ENCODE assay signal across 14 cellular contexts in the genomic region with DNA sequence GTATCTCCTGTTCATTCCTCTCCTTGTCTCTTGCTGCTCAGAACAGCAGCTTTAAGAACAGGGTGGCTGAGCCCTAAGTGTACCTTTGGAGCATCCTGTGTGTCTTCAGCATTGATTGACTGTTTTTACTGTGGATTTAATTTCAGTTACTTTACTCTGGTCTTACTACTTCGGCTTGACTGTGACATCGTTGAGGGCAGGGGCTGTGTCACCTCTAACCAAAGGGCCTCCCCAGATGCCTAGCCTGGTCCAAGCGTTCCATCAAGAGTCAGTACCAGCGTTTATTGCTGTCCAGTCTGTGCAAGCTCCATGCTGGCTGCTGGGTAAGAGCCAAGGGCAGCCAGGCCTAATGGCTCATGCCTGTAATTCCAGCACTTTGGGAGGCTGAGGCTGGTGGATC. TPM values are rescaled to one million over a fixed set of nuclear protein-coding genes. Genes with fewer than 3 reads are reported as not detected.
DNase-seq lines count a peak whose midpoint lies in the region; ATAC-seq lines count a peak whose summit lies in the region.
"Had no signal": no experiment of that assay in that cellular context is flagged by ENCODE, and none has a peak within 500 bp of the region (broad histone marks: within the 10 kb centered on the region; RNA-seq: fewer than 3 reads in every experiment).

No MANE protein-coding gene starts in this region.

- H3K4me1 Mint-ChIP-seq in T-helper 2 cell treated with Interferon-gamma antibody and Interleukin-4, amounts not matched to agents 5 μg/mL and 100 μg/mL, for 36 hours (ENCODE audit: low read depth): peaks cover 58% of the 10 kb centered on the region
- peaks cover 46 to 56% (median 53%) of the 10 kb centered on the region in 3 donors for H3K4me1 Mint-ChIP-seq in IgD-negative memory B cell
- H3K4me1 Mint-ChIP-seq in activated naive CD8-positive, alpha-beta T cell (ENCODE audit: low read depth): peaks cover 81% of the 10 kb centered on the region
- peaks cover 34 to 84% (median 75%) of the 10 kb centered on the region in 4 donors for H3K4me1 Mint-ChIP-seq in naive thymus-derived CD8-positive, alpha-beta T cell

- peak overlapping the region; percentile 63 for H3K27ac Mint-ChIP-seq in T-helper 2 cell treated with Interferon-gamma antibody and Interleukin-4, amounts not matched to agents 5 μg/mL and 100 μg/mL, for 36 hours
- H3K27ac Mint-ChIP-seq in IgD-negative memory B cell: peak overlapping the region in 2 of 3 donors; percentile 43 to 89
- peak overlapping the region; percentile 83 for H3K27ac Mint-ChIP-seq in activated naive CD8-positive, alpha-beta T cell
- H3K27ac Mint-ChIP-seq in naive thymus-derived CD8-positive, alpha-beta T cell: peak overlapping the region; percentile 79 to 93 (median 88)

- POLR2A ChIA-PET in naive thymus-derived CD8-positive, alpha-beta T cell (lab: Charles Lee): interaction anchor here (0.7 to 17.7 kb wide), 7 partner anchors 11 to 236 kb away, joined by 3 to 314 read pairs (median 6); a partner anchor contains a TSS

- DNase-seq in T-helper 2 cell treated with Interferon-gamma antibody and Interleukin-4, amounts not matched to agents 5 μg/mL and 100 μg/mL, for 36 hours (ENCODE audit: low spot score): no peak
- DNase-seq in T-helper 2 cell (no peak), NCI-H1092 treated with DMSO at 0.1 percent for 48 hours (lab: John Stamatoyannopoulos, UW) (no peak)
- DNase-seq in naive thymus-derived CD8-positive, alpha-beta T cell: no peak
- DNase-seq: activated CD4-positive, CD25-positive, alpha-beta regulatory T cell; activated effector memory CD4-positive, alpha-beta T cell treated with anti-CD3 and anti-CD28 coated beads, Interleukin-2, amount 50 U/mL, for 16 hours; NCI-H526; Peyer's patch; stimulated activated CD4-positive, alpha-beta T cell treated with anti-CD3 and anti-CD28 coated beads, Interleukin-12 subunit alpha, Interleukin-12 subunit beta, amount 100 ng/mL, for 4 hours had no signal

- H3K36me3 Mint-ChIP-seq in T-helper 2 cell treated with Interferon-gamma antibody and Interleukin-4, amounts not matched to agents 5 μg/mL and 100 μg/mL, for 36 hours (ENCODE audit: low read depth): peaks cover 72% of the 10 kb centered on the region
- peaks cover 5% of the 10 kb centered on the region for H3K36me3 Mint-ChIP-seq in IgD-negative memory B cell
- H3K36me3 Mint-ChIP-seq in activated naive CD8-positive, alpha-beta T cell: no peaks in the 10 kb centered on the region
- peaks cover 4 to 56% (median 10%) of the 10 kb centered on the region in 3 donors for H3K36me3 Mint-ChIP-seq in naive thymus-derived CD8-positive, alpha-beta T cell

- no peak for ATAC-seq in naive thymus-derived CD8-positive, alpha-beta T cell
- ATAC-seq in HG03108 (IDR thresholded peaks at IDR 0.05; ENCODE audit: unreplicated experiment): no peak
- ATAC-seq in HG02981 (IDR thresholded peaks at IDR 0.05; ENCODE audit: unreplicated experiment): no peak

- no peaks in the 10 kb centered on the region for H3K27me3 Mint-ChIP-seq in T-helper 2 cell treated with Interferon-gamma antibody and Interleukin-4, amounts not matched to agents 5 μg/mL and 100 μg/mL, for 36 hours (ENCODE audit: low read depth)
- H3K27me3 Mint-ChIP-seq in IgD-negative memory B cell: no peaks in the 10 kb centered on the region
- no peaks in the 10 kb centered on the region for H3K27me3 Mint-ChIP-seq in activated naive CD8-positive, alpha-beta T cell
- no peaks in the 10 kb centered on the region for H3K27me3 Mint-ChIP-seq in naive thymus-derived CD8-positive, alpha-beta T cell
- H3K27me3 Mint-ChIP-seq: brain had no signal

- peak overlapping the region; percentile 60 for H3K4me3 Mint-ChIP-seq in T-helper 2 cell treated with Interferon-gamma antibody and Interleukin-4, amounts not matched to agents 5 μg/mL and 100 μg/mL, for 36 hours
- peak overlapping the region; percentile 50 to 70 (median 51) for H3K4me3 Mint-ChIP-seq in IgD-negative memory B cell
- peak overlapping the region; percentile 54 for H3K4me3 Mint-ChIP-seq in activated naive CD8-positive, alpha-beta T cell
- peak overlapping the region; percentile 48 to 89 (median 82) for H3K4me3 Mint-ChIP-seq in naive thymus-derived CD8-positive, alpha-beta T cell
- H3K4me3 Mint-ChIP-seq: brain had no signal

- H3K9me3 Mint-ChIP-seq in T-helper 2 cell treated with Interferon-gamma antibody and Interleukin-4, amounts not matched to agents 5 μg/mL and 100 μg/mL, for 36 hours: no peaks in the 10 kb centered on the region
- H3K9me3 Mint-ChIP-seq in IgD-negative memory B cell: no peaks in the 10 kb centered on the region
- H3K9me3 Mint-ChIP-seq in activated naive CD8-positive, alpha-beta T cell (ENCODE audit: low read depth): no peaks in the 10 kb centered on the region
- H3K9me3 Mint-ChIP-seq in naive thymus-derived CD8-positive, alpha-beta T cell: no peaks in the 10 kb centered on the region
- H3K9me3 Mint-ChIP-seq: brain had no signal

RNA-seq across cellular contexts. Expression of a gene that starts 32.4 kb away (rescaled TPM):
- polyA plus RNA-seq in IgD-negative memory B cell: 81.8 TPM
- 100 to 1,000 TPM; 160 to 167 TPM for total RNA-seq in naive thymus-derived CD8-positive, alpha-beta T cell
- 10 to 100 TPM; 49.9 to 81.7 (median 63.2) TPM for polyA plus RNA-seq in naive thymus-derived CD8-positive, alpha-beta T cell

RNA-seq across cellular contexts. Expression of a gene that starts 53.6 kb away (rescaled TPM):
- 167 TPM for polyA plus RNA-seq in IgD-negative memory B cell
- total RNA-seq in naive thymus-derived CD8-positive, alpha-beta T cell: 10 to 100 TPM; 44.4 to 44.5 TPM
- polyA plus RNA-seq in naive thymus-derived CD8-positive, alpha-beta T cell: 100 to 1,000 TPM in 1 of 3 donors, 10 to 100 TPM in 2; 60.0 to 106 (median 73.8) TPM

RNA-seq across cellular contexts. Expression of a gene that starts 56.3 kb away (rescaled TPM):
- not detected for polyA plus RNA-seq in IgD-negative memory B cell
- under 1 TPM; 0.13 to 0.16 TPM for total RNA-seq in naive thymus-derived CD8-positive, alpha-beta T cell
- under 1 TPM; 0.06 to 0.15 (median 0.15) TPM for polyA plus RNA-seq in naive thymus-derived CD8-positive, alpha-beta T cell
